Comparison of ENCODE assay signal across 1 cellular context in genomic region chr12:117272690-117273089, GRCh38.
TF ChIP-seq lines count a peak whose summit lies in the region.

No MANE protein-coding gene starts in this region.

TF ChIP-seq in WTC11, 78 proteins besides CTCF, POLR2A, EP300 and RAD21 (continued from another document):
- TF ChIP-seq STAT6 (CRISPR knock-in tag; conservative IDR thresholded peaks at IDR 0.05; ENCODE audit: low read depth), result no peak
- no peak for TF ChIP-seq USF1 (CRISPR knock-in tag; IDR thresholded peaks at IDR 0.05)
- TF ChIP-seq, protein P1, sequence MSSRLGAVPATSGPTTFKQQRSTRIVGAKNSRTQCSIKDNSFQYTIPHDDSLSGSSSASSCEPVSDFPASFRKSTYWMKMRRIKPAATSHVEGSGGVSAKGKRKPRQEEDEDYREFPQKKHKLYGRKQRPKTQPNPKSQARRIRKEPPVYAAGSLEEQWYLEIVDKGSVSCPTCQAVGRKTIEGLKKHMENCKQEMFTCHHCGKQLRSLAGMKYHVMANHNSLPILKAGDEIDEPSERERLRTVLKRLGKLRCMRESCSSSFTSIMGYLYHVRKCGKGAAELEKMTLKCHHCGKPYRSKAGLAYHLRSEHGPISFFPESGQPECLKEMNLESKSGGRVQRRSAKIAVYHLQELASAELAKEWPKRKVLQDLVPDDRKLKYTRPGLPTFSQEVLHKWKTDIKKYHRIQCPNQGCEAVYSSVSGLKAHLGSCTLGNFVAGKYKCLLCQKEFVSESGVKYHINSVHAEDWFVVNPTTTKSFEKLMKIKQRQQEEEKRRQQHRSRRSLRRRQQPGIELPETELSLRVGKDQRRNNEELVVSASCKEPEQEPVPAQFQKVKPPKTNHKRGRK (CRISPR knock-in tag; IDR thresholded peaks at IDR 0.05; ENCODE audit: borderline replicate concordance), result no peak
- TF ChIP-seq CREM (CRISPR knock-in tag; IDR thresholded peaks at IDR 0.05), result no peak
- TF ChIP-seq NFYB (CRISPR knock-in tag; conservative IDR thresholded peaks at IDR 0.05; ENCODE audit: low read depth), result no peak
- TF ChIP-seq, protein P2, sequence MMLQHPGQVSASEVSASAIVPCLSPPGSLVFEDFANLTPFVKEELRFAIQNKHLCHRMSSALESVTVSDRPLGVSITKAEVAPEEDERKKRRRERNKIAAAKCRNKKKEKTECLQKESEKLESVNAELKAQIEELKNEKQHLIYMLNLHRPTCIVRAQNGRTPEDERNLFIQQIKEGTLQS (CRISPR knock-in tag; conservative IDR thresholded peaks at IDR 0.05), result no peak
TF ChIP-seq in WTC11: peak in this region for 0.
